Comparison of ENCODE assay signal across 21 cellular contexts in genomic region chr1:61100578-61100977, GRCh38.
"Had no signal": no experiment of that assay in that cellular context is flagged by ENCODE, and none has a peak within 500 bp of the region (broad histone marks: within the 10 kb centered on the region; RNA-seq: fewer than 3 reads in every experiment).

No MANE protein-coding gene starts in this region.

- H3K27ac ChIP-seq: KMS-11, SJSA1 had no signal

- H3K4me1 ChIP-seq: SJSA1 had no signal

- FAIRE-seq: RCC 7860 had no signal

- H3K9me3 ChIP-seq: SJSA1 had no signal

- H3K9ac ChIP-seq: KMS-11 had no signal

- H3K27me3 ChIP-seq: SJSA1 had no signal

- H3K4me3 ChIP-seq: SJSA1 had no signal

- DNase-seq: IMR-90, Kasumi-1, MM.1S, NCI-H1092 treated with DMSO at 0.1 percent for 48 hours, NCI-H1436, NCI-H187, NCI-H2029, NCI-H2081 treated with DMSO at 0.1 percent for 48 hours, NCI-H2171, NCI-H226, NCI-H446, NCI-H510A, NCI-H524 treated with DMSO at 0.1 percent for 48 hours, NCI-H69, NCI-H774, Right ventricle myocardium superior, RPMI8226, SIG-M5 had no signal

- H3K36me3 ChIP-seq: SJSA1 had no signal

- H3K4me2 ChIP-seq: KMS-11 had no signal
